In the genomic region with DNA sequence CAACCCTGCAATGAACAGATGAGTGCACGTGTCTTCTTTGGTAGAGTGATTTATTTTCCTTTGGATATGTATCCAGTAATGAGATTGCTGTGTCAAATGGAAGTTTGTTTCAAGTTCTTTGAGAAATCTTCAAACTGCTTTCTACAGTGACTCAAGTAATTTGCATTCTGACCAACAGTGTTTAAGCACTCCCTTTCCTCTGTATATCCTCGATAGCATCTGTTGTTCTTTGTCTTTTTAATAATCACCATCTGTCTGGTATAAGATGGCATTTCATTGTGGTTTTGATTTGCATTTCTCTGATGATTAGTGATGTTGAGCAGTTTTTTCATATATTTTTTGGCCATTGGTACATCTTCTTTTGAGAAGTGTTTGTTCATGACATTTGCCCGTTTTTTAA, we compare ENCODE assay signal across 20 cellular contexts.
DNase-seq lines count a peak whose midpoint lies in the region; ATAC-seq and TF ChIP-seq lines count a peak whose summit lies in the region.
"Had no signal": no experiment of that assay in that cellular context is flagged by ENCODE, and none has a peak within 500 bp of the region (broad histone marks: within the 10 kb centered on the region; RNA-seq: fewer than 3 reads in every experiment).

No MANE protein-coding gene starts in this region.

- peaks cover 7% of the 10 kb centered on the region for H3K9me3 Mint-ChIP-seq in Caco-2 (ENCODE audit: unreplicated experiment)

- H3K9me3 ChIP-seq in Caco-2 = no peaks in the 10 kb centered on the region
- H3K9me3 ChIP-seq: Peyer's patch had no signal

- H3K4me3 Mint-ChIP-seq in Caco-2 (ENCODE audit: unreplicated experiment) = no peak overlapping the region

- intact Hi-C loops in left colon (cut with DNase I, micrococcal nuclease) = no loop called here
- intact Hi-C loops in Caco-2 (cut with micrococcal nuclease; ENCODE audit: unreplicated experiment) = no loop called here

- no peak overlapping the region for H3K4me3 ChIP-seq in AG10803 (ENCODE audit: low read length)
- no peak overlapping the region for H3K4me3 ChIP-seq in Caco-2 (ENCODE audit: low read depth, low read length)
- H3K4me3 ChIP-seq: GM12878, Peyer's patch had no signal

- H3K27me3 Mint-ChIP-seq in Caco-2 (ENCODE audit: insufficient read depth, unreplicated experiment) = no peaks in the 10 kb centered on the region

- POLR2A ChIA-PET in Caco-2 (lab: Charles Lee) = no interaction called here

- H3K27me3 ChIP-seq in Caco-2 (replicated peaks; ENCODE audit: control insufficient read depth, insufficient read depth, low read length) = no peaks in the 10 kb centered on the region
- H3K27me3 ChIP-seq: Peyer's patch had no signal

- BruUV-seq in Caco-2 (replicated peaks; lab: Mats Ljungman, UMichigan) = no TSS peak

- no peaks in the 10 kb centered on the region for H3K4me1 Mint-ChIP-seq in Caco-2 (ENCODE audit: low read depth, unreplicated experiment)

- H3K36me3 ChIP-seq in Caco-2 (ENCODE audit: control insufficient read depth, insufficient read depth, low read length) = no peaks in the 10 kb centered on the region
- H3K36me3 ChIP-seq: Peyer's patch had no signal

- ATAC-seq in left colon (no peak), HG02798 (IDR thresholded peaks at IDR 0.05; ENCODE audit: poor library complexity, unreplicated experiment) (no peak)
- ATAC-seq: GM12878, Right ventricle myocardium inferior had no signal

- CTCF ChIA-PET in Caco-2 (lab: Charles Lee) = no interaction called here

- no peaks in the 10 kb centered on the region for H3K36me3 Mint-ChIP-seq in Caco-2 (ENCODE audit: insufficient read depth, unreplicated experiment)

- H3K4me1 ChIP-seq in Caco-2 = no peaks in the 10 kb centered on the region
- H3K4me1 ChIP-seq: Peyer's patch had no signal

- peak; percentile 9 for DNase-seq in AG10803 (ENCODE audit: low read depth)
- peak; percentile 44 for DNase-seq in EH (ENCODE audit: low read depth)
- peak; percentile 51 for DNase-seq in NCI-H524 treated with DMSO at 0.1 percent for 48 hours (lab: John Stamatoyannopoulos, UW)
- peak; percentile 25 for DNase-seq in fibroblast of peridontal ligament (ENCODE audit: extremely low read depth)
- DNase-seq in left colon = no peak
- no peak for DNase-seq in Caco-2
- DNase-seq: AML-193, C1 segment of cervical spinal cord, DMS79 treated with DMSO at 0.1 percent for 48 hours, H7, KBM-7, NCI-H1092 treated with DMSO at 0.1 percent for 48 hours, NCI-H1436 treated with DMSO at 0.1 percent for 48 hours, NCI-H2029 treated with DMSO at 0.1 percent for 48 hours, NCI-H774, Peyer's patch, T-helper 2 cell had no signal

- TF ChIP-seq CTCF in AG10803 (conservative IDR thresholded peaks at IDR 0.05; ENCODE audit: low read length) = no peak
- TF ChIP-seq CTCF in Caco-2 (IDR thresholded peaks at IDR 0.05; ENCODE audit: insufficient read depth in 1 of 2, low read depth in 1 of 2, low read length in 1 of 2, severe bottlenecking in 1 of 2, unreplicated experiment in 1 of 2) = no peak

- H3K27ac Mint-ChIP-seq in Caco-2 (ENCODE audit: unreplicated experiment) = no peak overlapping the region

Comparison
In these comparisons a context has a peak if more than half of its experiments do, and no peak if none do; other contexts are left out.
1. DNase-seq: peak in AG10803 (single experiment), EH (single experiment), NCI-H524 treated with DMSO at 0.1 percent for 48 hours (single experiment) and fibroblast of peridontal ligament (single experiment); none in left colon (0 of 2) and Caco-2 (0 of 2).